Comparison of ENCODE assay signal across 37 cellular contexts in genomic region chr11:88252208-88252607, GRCh38.
"Had no signal": no experiment of that assay in that cellular context is flagged by ENCODE, and none has a peak within 500 bp of the region (broad histone marks: within the 10 kb centered on the region; RNA-seq: fewer than 3 reads in every experiment).

No MANE protein-coding gene starts in this region.

- H3K27ac ChIP-seq: adrenal gland, body of pancreas, brain microvascular endothelial cell, breast epithelium, VCaP had no signal

- ATAC-seq: activated CD8-positive, alpha-beta T cell treated with anti-CD3 and anti-CD28 coated beads for 36 hours; activated naive CD4-positive, alpha-beta T cell treated with anti-CD3 and anti-CD28 coated beads, Interleukin-2, amount 50 U/mL, for 72 hours; activated T-cell treated with anti-CD3 and anti-CD28 coated beads, Interleukin-2, amount 50 U/mL, for 4 hours; activated T-helper 17 cell treated with anti-CD3 and anti-CD28 coated beads, Interleukin-2, amount 50 U/mL, for 72 hours; body of pancreas had no signal

- H3K4me1 ChIP-seq: body of pancreas, breast epithelium had no signal

- H3K27me3 Mint-ChIP-seq: activated B cell treated with CpG ODN at 0.5 μM for 24 hours; activated CD4-positive, alpha-beta memory T cell treated with anti-CD3 and anti-CD28 coated beads for 36 hours; activated CD4-positive, alpha-beta T cell treated with anti-CD3 and anti-CD28 coated beads, Interleukin-2, amount 10 ng/mL, durations not matched to agents 24 days and 14 days; activated CD8-positive, alpha-beta T cell treated with anti-CD3 and anti-CD28 coated beads for 36 hours; activated naive CD8-positive, alpha-beta T cell treated with anti-CD3 and anti-CD28 coated beads for 36 hours; activated T-helper 17 cell treated with anti-CD3 and anti-CD28 coated beads, Interleukin-2, amount 50 U/mL, for 72 hours had no signal

- H3K27me3 ChIP-seq: adrenal gland, body of pancreas, brain microvascular endothelial cell, breast epithelium had no signal

- H3K4me3 ChIP-seq: adrenal gland, body of pancreas, breast epithelium had no signal

- H3K4me3 Mint-ChIP-seq: activated B cell treated with CpG ODN at 0.5 μM for 24 hours; activated CD4-positive, alpha-beta memory T cell treated with anti-CD3 and anti-CD28 coated beads for 36 hours; activated CD4-positive, alpha-beta T cell treated with anti-CD3 and anti-CD28 coated beads, Interleukin-2, amount 10 ng/mL, durations not matched to agents 24 days and 14 days; activated CD8-positive, alpha-beta T cell treated with anti-CD3 and anti-CD28 coated beads for 36 hours; activated naive CD4-positive, alpha-beta T cell treated with anti-CD3 and anti-CD28 coated beads for 36 hours; activated naive CD8-positive, alpha-beta T cell treated with anti-CD3 and anti-CD28 coated beads for 36 hours; activated T-cell treated with anti-CD3 and anti-CD28 coated beads, Interleukin-2, amount 50 U/mL, for 4 hours; activated T-helper 1 cell treated with anti-CD3 and anti-CD28 coated beads, Interleukin-12 subunit alpha, Interleukin-12 subunit beta, Interleukin-2, Interleukin-4 antibody, amounts not matched to agents 30 ng/mL and 10 ng/mL and 1 ng/mL, durations not matched to agents 14 hours and 24 hours and 36 hours; activated T-helper 17 cell treated with anti-CD3 and anti-CD28 coated beads, Interleukin-2, amount 50 U/mL, for 72 hours; T-helper 1 cell treated with Interleukin-12 subunit alpha and Interleukin-12 subunit beta and Interleukin-4 antibody, amounts not matched to agents 30 μg/mL and 1 μg/mL, for 36 hours; T-helper 2 cell treated with Interferon-gamma antibody and Interleukin-4, amounts not matched to agents 5 μg/mL and 100 μg/mL, for 36 hours had no signal

- FAIRE-seq: astrocyte, TTC549 had no signal

- H3K9me3 ChIP-seq: adrenal gland, body of pancreas had no signal

- DNase-seq: activated B cell treated with CpG ODN at 0.5 μM for 24 hours; activated CD4-positive, alpha-beta memory T cell treated with anti-CD3 and anti-CD28 coated beads for 36 hours; activated CD4-positive, alpha-beta T cell treated with anti-CD3 and anti-CD28 coated beads for 4 hours; activated CD4-positive, alpha-beta T cell treated with anti-CD3 and anti-CD28 coated beads, Interleukin-2, amount 10 ng/mL, durations not matched to agents 24 days and 14 days; activated CD4-positive, alpha-beta T cell treated with anti-CD3 and anti-CD28 coated beads, Interleukin-2, amount 50 U/mL, for 1 hour; activated CD4-positive, alpha-beta T cell treated with anti-CD3 and anti-CD28 coated beads, Interleukin-2, amount 50 U/mL, for 4 hours; activated CD4-positive, CD25-positive, alpha-beta regulatory T cell treated with anti-CD3 and anti-CD28 coated beads, Interleukin-2, amount 50 U/mL, for 72 hours; activated CD8-positive, alpha-beta memory T cell treated with anti-CD3 and anti-CD28 coated beads, Interleukin-2, amount 50 U/mL, for 4 hours; activated CD8-positive, alpha-beta T cell treated with anti-CD3 and anti-CD28 coated beads for 36 hours; activated effector memory CD4-positive, alpha-beta T cell treated with anti-CD3 and anti-CD28 coated beads, Interleukin-2, amount 50 U/mL, for 16 hours; activated gamma-delta T cell treated with Interleukin-2 at 50 U/mL for 16 hours; activated naive CD4-positive, alpha-beta T cell; activated naive CD4-positive, alpha-beta T cell treated with anti-CD3 and anti-CD28 coated beads for 36 hours; activated naive CD4-positive, alpha-beta T cell treated with anti-CD3 and anti-CD28 coated beads, Interleukin-2, amount 50 U/mL, for 16 hours; activated naive CD8-positive, alpha-beta T cell treated with anti-CD3 and anti-CD28 coated beads for 36 hours; activated T-cell treated with anti-CD3 and anti-CD28 coated beads for 4 hours; activated T-cell treated with anti-CD3 and anti-CD28 coated beads, Interleukin-2, amount 50 U/mL, for 1 hour; activated T-cell treated with anti-CD3 and anti-CD28 coated beads, Interleukin-2, amount 50 U/mL, for 4 hours; adrenal gland; amniotic stem cell; aorta; body of pancreas; brain microvascular endothelial cell; central memory CD4-positive, alpha-beta T cell; cerebellar nuclear complex; T-helper 1 cell; T-helper 2 cell; T-helper 9 cell had no signal

- H3K4me1 Mint-ChIP-seq: activated B cell treated with CpG ODN at 0.5 μM for 24 hours; activated CD4-positive, alpha-beta T cell treated with anti-CD3 and anti-CD28 coated beads, Interleukin-2, amount 10 ng/mL, durations not matched to agents 24 days and 14 days; activated naive CD8-positive, alpha-beta T cell treated with anti-CD3 and anti-CD28 coated beads for 36 hours; activated T-helper 17 cell treated with anti-CD3 and anti-CD28 coated beads, Interleukin-2, amount 50 U/mL, for 72 hours had no signal

- H3K36me3 ChIP-seq: adrenal gland, brain microvascular endothelial cell, breast epithelium had no signal

- H3K27ac Mint-ChIP-seq: activated B cell treated with CpG ODN at 0.5 μM for 24 hours; activated CD4-positive, alpha-beta memory T cell treated with anti-CD3 and anti-CD28 coated beads for 36 hours; activated CD4-positive, alpha-beta T cell treated with anti-CD3 and anti-CD28 coated beads, Interleukin-2, amount 10 ng/mL, durations not matched to agents 24 days and 14 days; activated CD8-positive, alpha-beta T cell treated with anti-CD3 and anti-CD28 coated beads for 36 hours; activated naive CD4-positive, alpha-beta T cell treated with anti-CD3 and anti-CD28 coated beads for 36 hours; activated naive CD4-positive, alpha-beta T cell treated with anti-CD3 and anti-CD28 coated beads, Interleukin-2, amount 50 U/mL, for 72 hours; activated naive CD8-positive, alpha-beta T cell treated with anti-CD3 and anti-CD28 coated beads for 36 hours; activated T-helper 1 cell treated with anti-CD3 and anti-CD28 coated beads, Interleukin-12 subunit alpha, Interleukin-12 subunit beta, Interleukin-2, Interleukin-4 antibody, amounts not matched to agents 30 ng/mL and 10 ng/mL and 1 ng/mL, durations not matched to agents 14 hours and 24 hours and 36 hours; activated T-helper 17 cell treated with anti-CD3 and anti-CD28 coated beads, Interleukin-2, amount 50 U/mL, for 72 hours; T-helper 1 cell treated with Interleukin-12 subunit alpha and Interleukin-12 subunit beta and Interleukin-4 antibody, amounts not matched to agents 30 μg/mL and 1 μg/mL, for 36 hours; T-helper 2 cell treated with Interferon-gamma antibody and Interleukin-4, amounts not matched to agents 5 μg/mL and 100 μg/mL, for 36 hours had no signal
